8 cellular contexts compared by ENCODE assay signal in the genomic region with DNA sequence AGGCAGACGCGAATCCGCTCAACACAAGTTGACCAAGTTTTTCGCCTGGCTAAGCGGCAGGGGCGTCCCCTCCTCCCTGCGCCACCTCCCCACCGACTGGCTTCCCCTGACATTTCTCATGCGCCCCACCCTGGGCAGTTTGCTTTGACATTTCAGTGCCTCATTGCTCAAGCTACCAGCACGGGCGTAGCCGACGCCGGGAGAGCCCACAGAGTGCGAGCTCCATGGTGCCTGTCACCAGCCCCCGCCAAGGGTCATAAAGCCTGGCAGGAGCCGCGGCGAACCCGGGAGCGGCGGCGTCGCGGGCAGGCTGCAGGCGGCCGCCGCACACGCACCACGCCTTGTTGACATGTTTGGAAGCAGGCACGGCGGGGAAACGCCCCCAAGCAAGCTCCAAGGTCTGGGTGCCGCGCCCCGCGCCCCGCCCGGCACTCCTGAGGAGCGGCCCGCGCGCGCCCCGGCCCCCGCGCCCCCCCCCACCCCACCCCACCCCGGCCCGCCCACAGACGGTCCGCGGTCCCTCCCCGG. TPM values are rescaled to one million over a fixed set of nuclear protein-coding genes. Genes with fewer than 3 reads are reported as not detected.
DNase-seq lines count a peak whose midpoint lies in the region; ATAC-seq and TF ChIP-seq lines count a peak whose summit lies in the region.

No MANE protein-coding gene starts in this region.

- H3K27me3 ChIP-seq in vagina, result no peaks in the 10 kb centered on the region

- DNase-seq in GF-D8 (lab: John Stamatoyannopoulos, UW) (peak; percentile 65), H4 (ENCODE audit: low spot score) (peak; percentile 57), LNCaP clone FGC (ENCODE audit: low read depth) (no peak), SW480 (ENCODE audit: low spot score) (peak; percentile 82), left ventricle myocardium superior (peak; percentile 92), putamen (ENCODE audit: low spot score) (peak; percentile 61), vagina (ENCODE audit: extremely low spot score in 2 of 2) (peak in 1 of 2 donors; percentile 92)

- TF ChIP-seq CTCF in LNCaP clone FGC (IDR thresholded peaks at IDR 0.05; ENCODE audit: control insufficient read depth, extremely low read depth, insufficient read depth), result no peak
- no peak for TF ChIP-seq CTCF in vagina (IDR thresholded peaks at IDR 0.05)

- intact Hi-C loops in left ventricle myocardium superior (cut with micrococcal nuclease) (no loop called here), vagina (cut with DNase I) (loop anchor here (5.0 kb wide), 1 partner anchor 34 kb away; the partner anchor contains the start of gene CLN5)

- H3K9me3 ChIP-seq in vagina, result no peaks in the 10 kb centered on the region

- TF ChIP-seq POLR2A in vagina (IDR thresholded peaks at IDR 0.05), result no peak

- H3K4me1 ChIP-seq in vagina, result peaks cover 58% of the 10 kb centered on the region

- H3K27ac ChIP-seq in adipose tissue (ENCODE audit: low read depth, low read length) (peak overlapping the region; percentile 76), vagina (peak overlapping the region; percentile 100)

- peaks cover 0 to 3% of the 10 kb centered on the region in 2 donors for H3K36me3 ChIP-seq in vagina

- H3K4me3 ChIP-seq in LNCaP clone FGC (ENCODE audit: low read depth, low read length) (peak overlapping the region; percentile 76), vagina (peak overlapping the region; percentile 89 to 99)

- WGBS in adipose tissue, 3 donors, result 0 to 1% (median 1%) methylated on average over 33 to 53 of the region's 53 CpGs

- peak; percentile 81 for ATAC-seq in left ventricle myocardium superior

RNA-seq across cellular contexts. Expression of gene FBXL3, which starts 0.6 kb away (rescaled TPM):
- 12.2 and 20.0 TPM in 2 replicates for total RNA-seq in H4 (2014; rRNA removed; shearing (Covaris generic))
- 10 to 100 TPM in 2 of 3 donors, 1 to 10 TPM in 1; 9.2 to 31.2 (median 27.0) TPM for polyA plus RNA-seq in adipose tissue
- 31.7 TPM for total RNA-seq in left ventricle myocardium superior
- 59.4 TPM for total RNA-seq in vagina

RNA-seq across cellular contexts. Expression of gene CLN5, which starts 34.4 kb away (rescaled TPM):
- 21.3 and 27.4 TPM in 2 replicates for total RNA-seq in H4 (2014; rRNA removed; shearing (Covaris generic))
- 10 to 100 TPM; 10.4 to 17.0 (median 14.6) TPM for polyA plus RNA-seq in adipose tissue
- 16.8 TPM for total RNA-seq in left ventricle myocardium superior
- 15.0 TPM for total RNA-seq in vagina
